Comparison of ENCODE assay signal across 12 cellular contexts in genomic region chr5:150022681-150023080, GRCh38. TPM values are rescaled to one million over a fixed set of nuclear protein-coding genes. Genes with fewer than 3 reads are reported as not detected.
DNase-seq lines count a peak whose midpoint lies in the region; ATAC-seq lines count a peak whose summit lies in the region.
"Had no signal": no experiment of that assay in that cellular context is flagged by ENCODE, and none has a peak within 500 bp of the region (broad histone marks: within the 10 kb centered on the region; RNA-seq: fewer than 3 reads in every experiment).

No MANE protein-coding gene starts in this region.

- H3K9me3 ChIP-seq in HUES6 (ENCODE audit: control insufficient read depth, insufficient read depth, low read depth, low read length) (no peaks in the 10 kb centered on the region), adipocyte (ENCODE audit: control insufficient read depth, low read length) (no peaks in the 10 kb centered on the region), right cardiac atrium (ENCODE audit: control insufficient read depth, low read length) (no peaks in the 10 kb centered on the region)
- H3K9me3 ChIP-seq: Caco-2 had no signal

- intact Hi-C loops in right cardiac atrium (cut with DNase I): no loop called here

- H3K27me3 ChIP-seq in HUES6 (ENCODE audit: control insufficient read depth, insufficient read depth, low read length) (no peaks in the 10 kb centered on the region), adipocyte (replicated peaks; ENCODE audit: control insufficient read depth, insufficient read depth, low read length) (no peaks in the 10 kb centered on the region), right cardiac atrium (ENCODE audit: control insufficient read depth, insufficient read depth) (no peaks in the 10 kb centered on the region)

- H3K9ac ChIP-seq in HUES6 (ENCODE audit: low read length) (no peak overlapping the region), adipocyte (ENCODE audit: low read length) (peak overlapping the region; percentile 40)

- peaks cover 87% of the 10 kb centered on the region for H3K36me3 ChIP-seq in HUES6 (ENCODE audit: control insufficient read depth, insufficient read depth, low read length)
- peaks cover 88% of the 10 kb centered on the region for H3K36me3 ChIP-seq in adipocyte (ENCODE audit: control insufficient read depth, insufficient read depth, low read length, severe bottlenecking)

- peaks cover 18% of the 10 kb centered on the region for H3K4me1 ChIP-seq in HUES6 (ENCODE audit: control insufficient read depth, insufficient read depth, low read length)
- peaks cover 27% of the 10 kb centered on the region for H3K4me1 ChIP-seq in adipocyte (ENCODE audit: control insufficient read depth, insufficient read depth, low read length)
- no peaks in the 10 kb centered on the region for H3K4me1 ChIP-seq in right cardiac atrium (ENCODE audit: control insufficient read depth, insufficient read depth, low read length)

- ATAC-seq in right cardiac atrium: no peak
- no peak for ATAC-seq in activated CD4-positive, CD25-positive, alpha-beta regulatory T cell treated with anti-CD3 and anti-CD28 coated beads, Interleukin-2, amount 50 U/mL, for 24 hours

- H3K27ac ChIP-seq in HUES6 (ENCODE audit: low read depth, low read length) (peak overlapping the region; percentile 16), right cardiac atrium (ENCODE audit: low read length) (peak overlapping the region; percentile 78), substantia nigra (ENCODE audit: low read depth, low read length, poor library complexity, severe bottlenecking) (peak overlapping the region; percentile 20)
- H3K27ac ChIP-seq: VCaP had no signal

- H3K4me3 ChIP-seq in HUES6 (ENCODE audit: low read depth, low read length) (no peak overlapping the region), adipocyte (ENCODE audit: low read length) (no peak overlapping the region), right cardiac atrium (ENCODE audit: low read length) (no peak overlapping the region)

- 66% methylated on average over 2 of the region's 2 CpGs for WGBS in right cardiac atrium

- DNase-seq in adipocyte (ENCODE audit: low read depth) (no peak), right cardiac atrium (no peak), substantia nigra (lab: John Stamatoyannopoulos, UW) (no peak), A172 (ENCODE audit: low spot score) (no peak)
- no peak for DNase-seq in activated naive CD4-positive, alpha-beta T cell (lab: John Stamatoyannopoulos, UW)
- DNase-seq: Caco-2; NCI-H1092; NCI-H526; stimulated activated naive CD4-positive, alpha-beta T cell had no signal

RNA-seq across cellular contexts. Expression of gene HMGXB3, which starts 22.1 kb away (rescaled TPM):
- 10 to 100 TPM; 14.2 to 19.6 (median 14.9) TPM for total RNA-seq in right cardiac atrium
- 9.3 TPM for polyA plus RNA-seq in right cardiac atrium
- total RNA-seq in A172 (2014; rRNA removed; shearing (Covaris generic)): 36.8 and 37.1 TPM in 2 replicates

RNA-seq across cellular contexts. Expression of gene TIGD6, which starts 22.2 kb away (rescaled TPM):
- total RNA-seq in right cardiac atrium: 1 to 10 TPM; 2.9 to 3.2 (median 3.2) TPM
- 3.2 TPM for polyA plus RNA-seq in right cardiac atrium
- total RNA-seq in A172 (2014; rRNA removed; shearing (Covaris generic)): 8.1 and 14.3 TPM in 2 replicates

Comparison
In these comparisons a context has a peak if more than half of its experiments do, and no peak if none do; other contexts are left out.
1. H3K27ac ChIP-seq: peak in every context shown above with its lines; median percentile 78 in right cardiac atrium; 20 in substantia nigra; 16 in HUES6.